1 cellular context compared by ENCODE assay signal in the genomic region with DNA sequence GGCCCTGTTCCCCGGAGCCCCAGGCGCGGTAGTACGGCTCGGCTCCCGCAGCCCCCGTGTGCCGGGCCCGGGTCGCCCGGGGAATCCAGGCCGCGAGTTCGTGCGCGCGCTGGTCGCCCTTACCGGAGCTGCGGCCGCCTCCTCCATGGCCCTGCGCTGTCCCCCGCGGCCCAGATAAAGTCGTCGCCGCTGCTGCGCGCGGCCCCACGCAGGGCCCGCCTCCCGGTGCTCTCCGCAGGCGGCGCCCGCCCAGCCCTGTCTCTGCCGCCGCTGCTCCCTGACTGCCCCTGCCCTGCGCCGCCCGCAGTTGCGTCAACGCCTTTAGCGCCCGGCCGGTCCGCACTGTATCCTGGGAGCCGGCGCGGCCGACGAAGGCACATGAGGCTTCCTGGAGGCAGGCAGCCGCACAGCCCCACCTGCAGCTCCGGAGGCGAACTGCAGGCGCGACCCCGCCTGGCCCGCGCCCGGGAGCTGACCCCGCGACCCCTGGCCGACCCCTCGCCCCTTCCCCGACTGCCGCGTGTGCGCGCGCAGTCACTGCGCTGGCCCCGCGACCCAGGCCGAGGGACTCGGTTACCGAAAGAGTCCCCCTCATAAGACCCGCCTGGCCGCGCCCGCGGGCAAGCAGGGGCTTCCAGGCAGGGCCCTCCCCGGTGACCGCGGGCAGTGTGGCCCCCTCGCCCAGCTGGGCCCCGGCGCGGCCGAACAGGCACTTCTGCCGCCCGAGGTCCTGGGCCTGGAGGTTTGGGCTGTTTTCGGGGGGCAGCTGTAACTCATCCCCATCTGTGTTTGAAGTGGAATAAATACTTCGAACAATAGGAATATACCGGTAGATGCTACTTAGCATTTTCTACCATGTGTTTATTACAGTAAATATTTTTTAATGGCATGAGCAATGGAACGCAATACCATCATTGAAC.
TF ChIP-seq lines count a peak whose summit lies in the region.

No MANE protein-coding gene starts in this region.

TF ChIP-seq in K562, 482 proteins besides CTCF, POLR2A, EP300 and RAD21 (continued from another document and continues in another):
- TF ChIP-seq ZNF589 (CRISPR knock-in tag; IDR thresholded peaks at IDR 0.05; ENCODE audit: low read depth) (0 out of 2 replicates have a peak, but pooled peaks have one; percentile 69), ZFPM2 (CRISPR knock-in tag; IDR thresholded peaks at IDR 0.05) (0 out of 2 replicates have a peak, but pooled peaks have one; percentile 54), BRD9 (IDR thresholded peaks at IDR 0.05; ENCODE audit: low read depth, partially characterized antibody) (no peak), ETS2 (tag; IDR thresholded peaks at IDR 0.05; ENCODE audit: borderline replicate concordance, poor library complexity, severe bottlenecking) (peak; percentile 60), FOXM1 (IDR thresholded peaks at IDR 0.05; ENCODE audit: low read depth) (no peak), FOXM1 (CRISPR knock-in tag; IDR thresholded peaks at IDR 0.05; ENCODE audit: low read depth) (peak; percentile 77; the same call in 1 of the 2 replicates), MEF2D (tag; conservative IDR thresholded peaks at IDR 0.05; ENCODE audit: low read depth) (no peak), RBM39 (optimal IDR thresholded peaks at IDR 0.05; ENCODE audit: low read depth, low read length) (no peak), MTA2 (IDR thresholded peaks at IDR 0.05; ENCODE audit: low read depth) (peak; percentile 31; the same call in 1 of the 2 replicates), ZC3H8 (IDR thresholded peaks at IDR 0.05) (no peak), LCOR (CRISPR knock-in tag; IDR thresholded peaks at IDR 0.05) (peak; percentile 61; the same call in 1 of the 2 replicates), HNRNPLL (IDR thresholded peaks at IDR 0.05; ENCODE audit: low read depth, low read length, poor library complexity, severe bottlenecking) (peak; percentile 99), JUN (IDR thresholded peaks at IDR 0.05; ENCODE audit: borderline replicate concordance, low read depth, low read length) (peak; percentile 83), JUN (CRISPR knock-in tag; IDR thresholded peaks at IDR 0.05; ENCODE audit: borderline replicate concordance) (peak; percentile 70; the same call in 1 of the 2 replicates), ADNP (tag; IDR thresholded peaks at IDR 0.05) (no peak), ZNF224 (CRISPR knock-in tag; IDR thresholded peaks at IDR 0.05) (0 out of 2 replicates have a peak, but pooled peaks have one; percentile 56), ZNF316 (IDR thresholded peaks at IDR 0.05) (no peak), NFRKB (IDR thresholded peaks at IDR 0.05; ENCODE audit: low read depth) (no peak), KLF16 (IDR thresholded peaks at IDR 0.05) (peak; percentile 37; the same call in 1 of the 2 replicates), DNMT1 (IDR thresholded peaks at IDR 0.05) (no peak), SPI1 (IDR thresholded peaks at IDR 0.05; ENCODE audit: borderline replicate concordance, low read depth, low read length) (no peak), SRSF7 (optimal IDR thresholded peaks at IDR 0.05; ENCODE audit: low read depth, low read length) (peak; percentile 86), ZNF695 (CRISPR knock-in tag; IDR thresholded peaks at IDR 0.05) (no peak), ZNF507 (tag; conservative IDR thresholded peaks at IDR 0.05) (0 out of 2 replicates have a peak, but pooled peaks have one; percentile 4), ZNF124 (CRISPR knock-in tag; IDR thresholded peaks at IDR 0.05) (no peak; the same call in 1 of the 2 replicates), ZSCAN32 (CRISPR knock-in tag; IDR thresholded peaks at IDR 0.05) (0 out of 2 replicates have a peak, but pooled peaks have one; percentile 4), KDM2B (CRISPR knock-in tag; IDR thresholded peaks at IDR 0.05) (no peak; the same call in 1 of the 2 replicates), SETDB1 (IDR thresholded peaks at IDR 0.05; ENCODE audit: low read length) (peak; percentile 83), MED1 (CRISPR knock-in tag; IDR thresholded peaks at IDR 0.05; ENCODE audit: borderline replicate concordance) (peak; percentile 84; the same call in 1 of the 2 replicates), L3MBTL2 (IDR thresholded peaks at IDR 0.05) (peak; percentile 78), RHOXF2B (CRISPR knock-in tag; conservative IDR thresholded peaks at IDR 0.05) (no peak), ELF4 (CRISPR knock-in tag; IDR thresholded peaks at IDR 0.05) (no peak; the same call in 1 of the 2 replicates), ILK (tag; IDR thresholded peaks at IDR 0.05; ENCODE audit: borderline replicate concordance, low read depth) (no peak), HDAC3 (IDR thresholded peaks at IDR 0.05; ENCODE audit: borderline replicate concordance, partially characterized antibody) (no peak), BMI1 (IDR thresholded peaks at IDR 0.05; ENCODE audit: low read length) (no peak), NRF1 (conservative IDR thresholded peaks at IDR 0.05 in 1 of 2, IDR thresholded peaks at IDR 0.05 in 1 of 2) (peak; percentile 90 to 91), CREM (IDR thresholded peaks at IDR 0.05; ENCODE audit: low read depth) (peak; percentile 95)
- TF ChIP-seq, protein P1, sequence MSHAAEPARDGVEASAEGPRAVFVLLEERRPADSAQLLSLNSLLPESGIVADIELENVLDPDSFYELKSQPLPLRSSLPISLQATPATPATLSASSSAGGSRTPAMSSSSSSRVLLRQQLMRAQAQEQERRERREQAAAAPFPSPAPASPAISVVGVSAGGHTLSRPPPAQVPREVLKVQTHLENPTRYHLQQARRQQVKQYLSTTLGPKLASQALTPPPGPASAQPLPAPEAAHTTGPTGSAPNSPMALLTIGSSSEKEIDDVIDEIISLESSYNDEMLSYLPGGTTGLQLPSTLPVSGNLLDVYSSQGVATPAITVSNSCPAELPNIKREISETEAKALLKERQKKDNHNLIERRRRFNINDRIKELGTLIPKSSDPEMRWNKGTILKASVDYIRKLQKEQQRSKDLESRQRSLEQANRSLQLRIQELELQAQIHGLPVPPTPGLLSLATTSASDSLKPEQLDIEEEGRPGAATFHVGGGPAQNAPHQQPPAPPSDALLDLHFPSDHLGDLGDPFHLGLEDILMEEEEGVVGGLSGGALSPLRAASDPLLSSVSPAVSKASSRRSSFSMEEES (CRISPR knock-in tag; IDR thresholded peaks at IDR 0.05), result no peak
- TF ChIP-seq, protein P2, sequence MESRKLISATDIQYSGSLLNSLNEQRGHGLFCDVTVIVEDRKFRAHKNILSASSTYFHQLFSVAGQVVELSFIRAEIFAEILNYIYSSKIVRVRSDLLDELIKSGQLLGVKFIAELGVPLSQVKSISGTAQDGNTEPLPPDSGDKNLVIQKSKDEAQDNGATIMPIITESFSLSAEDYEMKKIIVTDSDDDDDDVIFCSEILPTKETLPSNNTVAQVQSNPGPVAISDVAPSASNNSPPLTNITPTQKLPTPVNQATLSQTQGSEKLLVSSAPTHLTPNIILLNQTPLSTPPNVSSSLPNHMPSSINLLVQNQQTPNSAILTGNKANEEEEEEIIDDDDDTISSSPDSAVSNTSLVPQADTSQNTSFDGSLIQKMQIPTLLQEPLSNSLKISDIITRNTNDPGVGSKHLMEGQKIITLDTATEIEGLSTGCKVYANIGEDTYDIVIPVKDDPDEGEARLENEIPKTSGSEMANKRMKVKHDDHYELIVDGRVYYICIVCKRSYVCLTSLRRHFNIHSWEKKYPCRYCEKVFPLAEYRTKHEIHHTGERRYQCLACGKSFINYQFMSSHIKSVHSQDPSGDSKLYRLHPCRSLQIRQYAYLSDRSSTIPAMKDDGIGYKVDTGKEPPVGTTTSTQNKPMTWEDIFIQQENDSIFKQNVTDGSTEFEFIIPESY (CRISPR knock-in tag; IDR thresholded peaks at IDR 0.05), result peak; percentile 83; the same call in 1 of the 2 replicates
- TF ChIP-seq, protein P3, sequence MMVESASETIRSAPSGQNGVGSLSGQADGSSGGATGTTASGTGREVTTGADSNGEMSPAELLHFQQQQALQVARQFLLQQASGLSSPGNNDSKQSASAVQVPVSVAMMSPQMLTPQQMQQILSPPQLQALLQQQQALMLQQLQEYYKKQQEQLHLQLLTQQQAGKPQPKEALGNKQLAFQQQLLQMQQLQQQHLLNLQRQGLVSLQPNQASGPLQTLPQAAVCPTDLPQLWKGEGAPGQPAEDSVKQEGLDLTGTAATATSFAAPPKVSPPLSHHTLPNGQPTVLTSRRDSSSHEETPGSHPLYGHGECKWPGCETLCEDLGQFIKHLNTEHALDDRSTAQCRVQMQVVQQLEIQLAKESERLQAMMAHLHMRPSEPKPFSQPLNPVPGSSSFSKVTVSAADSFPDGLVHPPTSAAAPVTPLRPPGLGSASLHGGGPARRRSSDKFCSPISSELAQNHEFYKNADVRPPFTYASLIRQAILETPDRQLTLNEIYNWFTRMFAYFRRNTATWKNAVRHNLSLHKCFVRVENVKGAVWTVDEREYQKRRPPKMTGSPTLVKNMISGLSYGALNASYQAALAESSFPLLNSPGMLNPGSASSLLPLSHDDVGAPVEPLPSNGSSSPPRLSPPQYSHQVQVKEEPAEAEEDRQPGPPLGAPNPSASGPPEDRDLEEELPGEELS (CRISPR knock-in tag; IDR thresholded peaks at IDR 0.05; ENCODE audit: borderline replicate concordance), result peak; percentile 58; the same call in 1 of the 2 replicates
- TF ChIP-seq, protein P4, sequence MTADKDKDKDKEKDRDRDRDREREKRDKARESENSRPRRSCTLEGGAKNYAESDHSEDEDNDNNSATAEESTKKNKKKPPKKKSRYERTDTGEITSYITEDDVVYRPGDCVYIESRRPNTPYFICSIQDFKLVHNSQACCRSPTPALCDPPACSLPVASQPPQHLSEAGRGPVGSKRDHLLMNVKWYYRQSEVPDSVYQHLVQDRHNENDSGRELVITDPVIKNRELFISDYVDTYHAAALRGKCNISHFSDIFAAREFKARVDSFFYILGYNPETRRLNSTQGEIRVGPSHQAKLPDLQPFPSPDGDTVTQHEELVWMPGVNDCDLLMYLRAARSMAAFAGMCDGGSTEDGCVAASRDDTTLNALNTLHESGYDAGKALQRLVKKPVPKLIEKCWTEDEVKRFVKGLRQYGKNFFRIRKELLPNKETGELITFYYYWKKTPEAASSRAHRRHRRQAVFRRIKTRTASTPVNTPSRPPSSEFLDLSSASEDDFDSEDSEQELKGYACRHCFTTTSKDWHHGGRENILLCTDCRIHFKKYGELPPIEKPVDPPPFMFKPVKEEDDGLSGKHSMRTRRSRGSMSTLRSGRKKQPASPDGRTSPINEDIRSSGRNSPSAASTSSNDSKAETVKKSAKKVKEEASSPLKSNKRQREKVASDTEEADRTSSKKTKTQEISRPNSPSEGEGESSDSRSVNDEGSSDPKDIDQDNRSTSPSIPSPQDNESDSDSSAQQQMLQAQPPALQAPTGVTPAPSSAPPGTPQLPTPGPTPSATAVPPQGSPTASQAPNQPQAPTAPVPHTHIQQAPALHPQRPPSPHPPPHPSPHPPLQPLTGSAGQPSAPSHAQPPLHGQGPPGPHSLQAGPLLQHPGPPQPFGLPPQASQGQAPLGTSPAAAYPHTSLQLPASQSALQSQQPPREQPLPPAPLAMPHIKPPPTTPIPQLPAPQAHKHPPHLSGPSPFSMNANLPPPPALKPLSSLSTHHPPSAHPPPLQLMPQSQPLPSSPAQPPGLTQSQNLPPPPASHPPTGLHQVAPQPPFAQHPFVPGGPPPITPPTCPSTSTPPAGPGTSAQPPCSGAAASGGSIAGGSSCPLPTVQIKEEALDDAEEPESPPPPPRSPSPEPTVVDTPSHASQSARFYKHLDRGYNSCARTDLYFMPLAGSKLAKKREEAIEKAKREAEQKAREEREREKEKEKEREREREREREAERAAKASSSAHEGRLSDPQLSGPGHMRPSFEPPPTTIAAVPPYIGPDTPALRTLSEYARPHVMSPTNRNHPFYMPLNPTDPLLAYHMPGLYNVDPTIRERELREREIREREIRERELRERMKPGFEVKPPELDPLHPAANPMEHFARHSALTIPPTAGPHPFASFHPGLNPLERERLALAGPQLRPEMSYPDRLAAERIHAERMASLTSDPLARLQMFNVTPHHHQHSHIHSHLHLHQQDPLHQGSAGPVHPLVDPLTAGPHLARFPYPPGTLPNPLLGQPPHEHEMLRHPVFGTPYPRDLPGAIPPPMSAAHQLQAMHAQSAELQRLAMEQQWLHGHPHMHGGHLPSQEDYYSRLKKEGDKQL (CRISPR knock-in tag; IDR thresholded peaks at IDR 0.05; ENCODE audit: borderline replicate concordance), result no peak
- TF ChIP-seq, protein P5, sequence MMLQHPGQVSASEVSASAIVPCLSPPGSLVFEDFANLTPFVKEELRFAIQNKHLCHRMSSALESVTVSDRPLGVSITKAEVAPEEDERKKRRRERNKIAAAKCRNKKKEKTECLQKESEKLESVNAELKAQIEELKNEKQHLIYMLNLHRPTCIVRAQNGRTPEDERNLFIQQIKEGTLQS (IDR thresholded peaks at IDR 0.05), result peak; percentile 73
- TF ChIP-seq, protein P5 (CRISPR knock-in tag; conservative IDR thresholded peaks at IDR 0.05), result peak; percentile 88; the same call in 1 of the 2 replicates
- TF ChIP-seq, protein P6, sequence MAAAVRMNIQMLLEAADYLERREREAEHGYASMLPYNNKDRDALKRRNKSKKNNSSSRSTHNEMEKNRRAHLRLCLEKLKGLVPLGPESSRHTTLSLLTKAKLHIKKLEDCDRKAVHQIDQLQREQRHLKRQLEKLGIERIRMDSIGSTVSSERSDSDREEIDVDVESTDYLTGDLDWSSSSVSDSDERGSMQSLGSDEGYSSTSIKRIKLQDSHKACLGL (CRISPR knock-in tag; IDR thresholded peaks at IDR 0.05; ENCODE audit: borderline replicate concordance, poor library complexity, severe bottlenecking), result no peak
- TF ChIP-seq, protein P7, sequence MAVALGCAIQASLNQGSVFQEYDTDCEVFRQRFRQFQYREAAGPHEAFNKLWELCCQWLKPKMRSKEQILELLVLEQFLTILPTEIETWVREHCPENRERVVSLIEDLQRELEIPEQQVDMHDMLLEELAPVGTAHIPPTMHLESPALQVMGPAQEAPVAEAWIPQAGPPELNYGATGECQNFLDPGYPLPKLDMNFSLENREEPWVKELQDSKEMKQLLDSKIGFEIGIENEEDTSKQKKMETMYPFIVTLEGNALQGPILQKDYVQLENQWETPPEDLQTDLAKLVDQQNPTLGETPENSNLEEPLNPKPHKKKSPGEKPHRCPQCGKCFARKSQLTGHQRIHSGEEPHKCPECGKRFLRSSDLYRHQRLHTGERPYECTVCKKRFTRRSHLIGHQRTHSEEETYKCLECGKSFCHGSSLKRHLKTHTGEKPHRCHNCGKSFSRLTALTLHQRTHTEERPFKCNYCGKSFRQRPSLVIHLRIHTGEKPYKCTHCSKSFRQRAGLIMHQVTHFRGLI (CRISPR knock-in tag; IDR thresholded peaks at IDR 0.05), result no peak
- TF ChIP-seq, protein P8, sequence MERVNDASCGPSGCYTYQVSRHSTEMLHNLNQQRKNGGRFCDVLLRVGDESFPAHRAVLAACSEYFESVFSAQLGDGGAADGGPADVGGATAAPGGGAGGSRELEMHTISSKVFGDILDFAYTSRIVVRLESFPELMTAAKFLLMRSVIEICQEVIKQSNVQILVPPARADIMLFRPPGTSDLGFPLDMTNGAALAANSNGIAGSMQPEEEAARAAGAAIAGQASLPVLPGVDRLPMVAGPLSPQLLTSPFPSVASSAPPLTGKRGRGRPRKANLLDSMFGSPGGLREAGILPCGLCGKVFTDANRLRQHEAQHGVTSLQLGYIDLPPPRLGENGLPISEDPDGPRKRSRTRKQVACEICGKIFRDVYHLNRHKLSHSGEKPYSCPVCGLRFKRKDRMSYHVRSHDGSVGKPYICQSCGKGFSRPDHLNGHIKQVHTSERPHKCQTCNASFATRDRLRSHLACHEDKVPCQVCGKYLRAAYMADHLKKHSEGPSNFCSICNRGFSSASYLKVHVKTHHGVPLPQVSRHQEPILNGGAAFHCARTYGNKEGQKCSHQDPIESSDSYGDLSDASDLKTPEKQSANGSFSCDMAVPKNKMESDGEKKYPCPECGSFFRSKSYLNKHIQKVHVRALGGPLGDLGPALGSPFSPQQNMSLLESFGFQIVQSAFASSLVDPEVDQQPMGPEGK (CRISPR knock-in tag; IDR thresholded peaks at IDR 0.05; ENCODE audit: borderline replicate concordance), result no peak
